Comparison of ENCODE assay signal across 8 cellular contexts in genomic region chr19:9620842-9621155, GRCh38. TPM values are rescaled to one million over a fixed set of nuclear protein-coding genes. Genes with fewer than 3 reads are reported as not detected.
DNase-seq lines count a peak whose midpoint lies in the region; ATAC-seq and TF ChIP-seq lines count a peak whose summit lies in the region.

No MANE protein-coding gene starts in this region.

- no peak for TF ChIP-seq POLR2A in spleen (IDR thresholded peaks at IDR 0.05)

- peaks cover 22% of the 10 kb centered on the region for H3K4me1 Mint-ChIP-seq in activated CD4-positive, alpha-beta memory T cell treated with anti-CD3 and anti-CD28 coated beads for 36 hours (ENCODE audit: low read depth)

- H3K36me3 ChIP-seq in HAP-1 (replicated peaks) (peaks cover 38% of the 10 kb centered on the region), spleen (peaks cover 5 to 37% (median 37%) of the 10 kb centered on the region in 6 donors)

- H3K9me3 Mint-ChIP-seq in activated CD4-positive, alpha-beta memory T cell treated with anti-CD3 and anti-CD28 coated beads for 36 hours: no peaks in the 10 kb centered on the region

- ATAC-seq in right cardiac atrium (peak in 1 of 2 donors; percentile 71), HG03571 (IDR thresholded peaks at IDR 0.05; ENCODE audit: unreplicated experiment) (no peak)

- in situ Hi-C loops in HAP-1 (cut with MboI; ENCODE audit: low sequenced_read_pairs): loop anchor here (5.0 kb wide), 1 partner anchor 172 kb away; no protein-coding TSS in a partner anchor

- WGBS in right cardiac atrium: under 1% methylated on average over 16 of the region's 16 CpGs
- 0 to 2% (median 0%) methylated on average over 8 to 16 of the region's 16 CpGs for WGBS in spleen, 5 donors

- intact Hi-C loops in activated CD4-positive, alpha-beta memory T cell treated with anti-CD3 and anti-CD28 coated beads for 36 hours (cut with micrococcal nuclease): loop anchor here (1.0 to 10.0 kb wide), 4 partner anchors 36 to 294 kb away; partner anchors contain the start of genes ZNF121 and ZNF846
- intact Hi-C loops in right cardiac atrium (cut with DNase I) (loop anchor here in 2 of 4 donors (5.0 to 10.0 kb wide), 2 partner anchors 172 to 174 kb away; no protein-coding TSS in a partner anchor), spleen (cut with DNase I; ENCODE audit: low total_unique reads) (no loop called here)

- H3K27me3 ChIP-seq in HAP-1 (ENCODE audit: low read depth) (no peaks in the 10 kb centered on the region), right cardiac atrium (ENCODE audit: control insufficient read depth, insufficient read depth) (no peaks in the 10 kb centered on the region), spleen (replicated peaks in 1 of 7) (no peaks in the 10 kb centered on the region)

- H3K27ac ChIP-seq in right cardiac atrium (ENCODE audit: low read length) (peak overlapping the region; percentile 84), spleen (peak overlapping the region; percentile 80 to 96 (median 94))

- H3K9me3 ChIP-seq in HAP-1 (no peaks in the 10 kb centered on the region), right cardiac atrium (ENCODE audit: control insufficient read depth, low read length) (no peaks in the 10 kb centered on the region), spleen (peaks cover 0 to 3% (median 0%) of the 10 kb centered on the region in 8 donors)

- TF ChIP-seq CTCF in spleen (IDR thresholded peaks at IDR 0.05 in 8 of 11, conservative IDR thresholded peaks at IDR 0.05 in 3 of 11): no peak

- H3K27ac Mint-ChIP-seq in activated CD4-positive, alpha-beta memory T cell treated with anti-CD3 and anti-CD28 coated beads for 36 hours: peak overlapping the region; percentile 99

- POLR2A ChIA-PET in activated CD4-positive, alpha-beta memory T cell treated with anti-CD3 and anti-CD28 coated beads for 36 hours (lab: Charles Lee): no interaction called here

- peaks cover 35% of the 10 kb centered on the region for H3K36me3 Mint-ChIP-seq in activated CD4-positive, alpha-beta memory T cell treated with anti-CD3 and anti-CD28 coated beads for 36 hours

- no peak for DNase-seq in HAP-1 (ENCODE audit: low spot score in 2 of 2)
- no peak for DNase-seq in activated CD4-positive, alpha-beta memory T cell treated with anti-CD3 and anti-CD28 coated beads for 36 hours
- DNase-seq in right cardiac atrium: no peak
- no peak for DNase-seq in spleen
- no peak for DNase-seq in stimulated activated CD4-positive, alpha-beta T cell treated with anti-CD3 and anti-CD28 coated beads, Interleukin-1b, Interleukin-23, amount 100 ng/mL, for 48 hours
- DNase-seq in NCI-H1694 (lab: John Stamatoyannopoulos, UW): no peak
- DNase-seq in NCI-H1105 treated with DMSO at 0.1 percent for 48 hours (lab: John Stamatoyannopoulos, UW): no peak

- no peaks in the 10 kb centered on the region for H3K27me3 Mint-ChIP-seq in activated CD4-positive, alpha-beta memory T cell treated with anti-CD3 and anti-CD28 coated beads for 36 hours

- peak overlapping the region; percentile 92 for H3K4me3 Mint-ChIP-seq in activated CD4-positive, alpha-beta memory T cell treated with anti-CD3 and anti-CD28 coated beads for 36 hours

- H3K4me1 ChIP-seq in HAP-1 (no peaks in the 10 kb centered on the region), right cardiac atrium (ENCODE audit: control insufficient read depth, insufficient read depth, low read length) (peaks cover 8% of the 10 kb centered on the region), spleen (peaks cover 11 to 42% (median 24%) of the 10 kb centered on the region in 6 donors)

- H3K4me3 ChIP-seq in HAP-1: peak overlapping the region; percentile 94
- peak overlapping the region; percentile 65 for H3K4me3 ChIP-seq in right cardiac atrium (ENCODE audit: low read length)
- peak overlapping the region; percentile 71 to 84 (median 81) for H3K4me3 ChIP-seq in spleen

- CTCF ChIA-PET in activated CD4-positive, alpha-beta memory T cell treated with anti-CD3 and anti-CD28 coated beads for 36 hours (lab: Charles Lee): no interaction called here

RNA-seq across cellular contexts. Expression of gene ZNF561, which starts 0.2 kb away (rescaled TPM):
- total RNA-seq in activated CD4-positive, alpha-beta memory T cell treated with anti-CD3 and anti-CD28 coated beads for 36 hours: 10 to 100 TPM; 24.7 to 25.5 TPM
- total RNA-seq in right cardiac atrium: 10 to 100 TPM; 20.3 to 24.5 (median 22.7) TPM
- polyA plus RNA-seq in right cardiac atrium: 10.1 TPM
- total RNA-seq in spleen: 10 to 100 TPM; 23.8 to 42.0 (median 33.2) TPM
- 10 to 100 TPM; 11.7 to 15.3 (median 12.4) TPM for polyA plus RNA-seq in spleen

RNA-seq across cellular contexts. Expression of gene ZNF121, which starts 36.5 kb away (rescaled TPM):
- 10 to 100 TPM; 61.1 to 62.2 TPM for total RNA-seq in activated CD4-positive, alpha-beta memory T cell treated with anti-CD3 and anti-CD28 coated beads for 36 hours
- total RNA-seq in right cardiac atrium (10 to 100 TPM; 15.1 to 26.1 (median 17.0) TPM), spleen (10 to 100 TPM; 27.7 to 44.8 (median 35.0) TPM)
- polyA plus RNA-seq in right cardiac atrium (5.7 TPM), spleen (1 to 10 TPM; 5.5 to 9.1 (median 8.2) TPM)

RNA-seq across cellular contexts. Expression of gene ZNF562, which starts 54.1 kb away (rescaled TPM):
- total RNA-seq in activated CD4-positive, alpha-beta memory T cell treated with anti-CD3 and anti-CD28 coated beads for 36 hours: 10 to 100 TPM; 35.3 to 36.1 TPM
- 10 to 100 TPM; 23.9 to 29.5 (median 25.9) TPM for total RNA-seq in right cardiac atrium
- polyA plus RNA-seq in right cardiac atrium: 7.5 TPM
- 10 to 100 TPM; 29.7 to 44.8 (median 34.6) TPM for total RNA-seq in spleen
- polyA plus RNA-seq in spleen: 1 to 10 TPM; 2.5 to 6.0 (median 2.8) TPM
